Comparison of ENCODE assay signal across 8 cellular contexts in genomic region chr17:28902819-28903545, GRCh38. TPM values are rescaled to one million over a fixed set of nuclear protein-coding genes. Genes with fewer than 3 reads are reported as not detected.
A peak's percentile ranks its signal among the peaks of the same experiment; 100 is the strongest.
DNase-seq lines count a peak whose midpoint lies in the region; ATAC-seq lines count a peak whose summit lies in the region.

A gene with protein sequence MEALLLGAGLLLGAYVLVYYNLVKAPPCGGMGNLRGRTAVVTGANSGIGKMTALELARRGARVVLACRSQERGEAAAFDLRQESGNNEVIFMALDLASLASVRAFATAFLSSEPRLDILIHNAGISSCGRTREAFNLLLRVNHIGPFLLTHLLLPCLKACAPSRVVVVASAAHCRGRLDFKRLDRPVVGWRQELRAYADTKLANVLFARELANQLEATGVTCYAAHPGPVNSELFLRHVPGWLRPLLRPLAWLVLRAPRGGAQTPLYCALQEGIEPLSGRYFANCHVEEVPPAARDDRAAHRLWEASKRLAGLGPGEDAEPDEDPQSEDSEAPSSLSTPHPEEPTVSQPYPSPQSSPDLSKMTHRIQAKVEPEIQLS (minus strand): TSS chr17:28903079. CDS start chr17:28902944, 135 bp downstream.

- no peak within 1 kb of the TSS for H2BK5ac ChIP-seq in mesenchymal stem cell (ENCODE audit: low read depth, low read length, poor library complexity, severe bottlenecking)

- peak within 1 kb of the TSS in 1 of 2 experiments; percentile 42 for H3K23ac ChIP-seq in mesenchymal stem cell (ENCODE audit: low read length in 2 of 2)

- H3K4ac ChIP-seq in mesenchymal stem cell (ENCODE audit: low read depth in 1 of 2, low read length in 2 of 2), result no peak within 1 kb of the TSS

- no peaks in the 10 kb centered on the region for H3K9me3 Mint-ChIP-seq in effector memory CD8-positive, alpha-beta T cell

- no peaks in the 10 kb centered on the region for H3K27me3 Mint-ChIP-seq in effector memory CD8-positive, alpha-beta T cell

- H3K79me1 ChIP-seq in mesenchymal stem cell (replicated peaks; ENCODE audit: low read length, poor library complexity, severe bottlenecking), result peaks cover 24% of the 10 kb centered on the region

- peak within 1 kb of the TSS; percentile 86 to 91 for H3K27ac Mint-ChIP-seq in effector memory CD8-positive, alpha-beta T cell

- H4K91ac ChIP-seq in mesenchymal stem cell (ENCODE audit: low read length), result no peak within 1 kb of the TSS

- no peak within 1 kb of the TSS for H2AK5ac ChIP-seq in mesenchymal stem cell (ENCODE audit: low read length, severe bottlenecking)

- H4K8ac ChIP-seq in mesenchymal stem cell (ENCODE audit: low read length), result peak within 1 kb of the TSS; percentile 52

- H3K9me3 ChIP-seq in mesenchymal stem cell (ENCODE audit: control insufficient read depth, low read length), result no peaks in the 10 kb centered on the region

- peak within 1 kb of the TSS; percentile 82 to 87 for H3K4me3 Mint-ChIP-seq in effector memory CD8-positive, alpha-beta T cell

- peaks cover 29 to 39% of the 10 kb centered on the region in 2 experiments for H3K36me3 ChIP-seq in mesenchymal stem cell (ENCODE audit: control insufficient read depth in 1 of 2, insufficient read depth in 2 of 2, low read depth in 1 of 2, low read length in 2 of 2)

- H2BK12ac ChIP-seq in mesenchymal stem cell (ENCODE audit: low read length in 2 of 2), result peak within 1 kb of the TSS in 1 of 2 experiments; percentile 80

- H3K9ac ChIP-seq in mesenchymal stem cell (ENCODE audit: low read length), result peak within 1 kb of the TSS; percentile 83

- H3K27ac ChIP-seq in mesenchymal stem cell (ENCODE audit: low read length, poor library complexity, severe bottlenecking), result no peak within 1 kb of the TSS

- DNase-seq in COLO668 (lab: John Stamatoyannopoulos, UW; ENCODE audit: unreplicated experiment) (peak; percentile 95), HT1080 (ENCODE audit: low read depth) (peak; percentile 91), mesenchymal stem cell (peak; percentile 88)
- peak; percentile 89 for DNase-seq in NK-92 treated with Interleukin-12 subunit alpha and Interleukin-12 subunit beta, amount 100 ng/mL, for 24 hours (lab: John Stamatoyannopoulos, UW)
- DNase-seq in activated CD8-positive, alpha-beta memory T cell treated with anti-CD3 and anti-CD28 coated beads for 48 hours (ENCODE audit: low read depth in 2 of 3, low spot score in 2 of 3), result peak; percentile 81 to 94 (median 82)
- DNase-seq in effector memory CD8-positive, alpha-beta T cell, result peak; percentile 93 to 97 (median 93)
- peak; percentile 79 for DNase-seq in stimulated activated CD8-positive, alpha-beta memory T cell treated with anti-CD3 and anti-CD28 coated beads, Interleukin-15, amount 100 ng/mL, for 1 hour (ENCODE audit: low read depth)

- H3K18ac ChIP-seq in mesenchymal stem cell (ENCODE audit: low read depth in 1 of 2, low read length in 2 of 2), result peak within 1 kb of the TSS; percentile 58 to 71

- H3K4me3 ChIP-seq in mesenchymal stem cell (ENCODE audit: insufficient read depth in 1 of 2, low read depth in 1 of 2, low read length in 2 of 2), result peak within 1 kb of the TSS; percentile 70 to 86

- no peaks in the 10 kb centered on the region for H3K27me3 ChIP-seq in mesenchymal stem cell (ENCODE audit: control insufficient read depth in 1 of 2, insufficient read depth in 1 of 2, low read length in 2 of 2)

- 4% methylated on average over 50 of the region's 55 CpGs for WGBS in mesenchymal stem cell

- H2AFZ ChIP-seq in mesenchymal stem cell (ENCODE audit: low read depth, low read length), result peak within 1 kb of the TSS; percentile 89

- H3K36me3 Mint-ChIP-seq in effector memory CD8-positive, alpha-beta T cell (ENCODE audit: insufficient read depth), result peaks cover 39% of the 10 kb centered on the region

- peaks cover 29 to 36% of the 10 kb centered on the region in 2 donors for H3K4me1 Mint-ChIP-seq in effector memory CD8-positive, alpha-beta T cell (ENCODE audit: low read depth in 2 of 2)

- no peak within 1 kb of the TSS for H3K14ac ChIP-seq in mesenchymal stem cell (ENCODE audit: low read length in 2 of 2)

- peak within 1 kb of the TSS; percentile 23 for H2BK15ac ChIP-seq in mesenchymal stem cell (ENCODE audit: low read depth, poor library complexity, severe bottlenecking)

- H3K4me1 ChIP-seq in mesenchymal stem cell (ENCODE audit: control insufficient read depth, insufficient read depth, low read depth, low read length), result peaks cover 18% of the 10 kb centered on the region

- no peak within 1 kb of the TSS for H2BK120ac ChIP-seq in mesenchymal stem cell (ENCODE audit: low read depth, low read length)

- peak; percentile 80 for ATAC-seq in GM21360 (IDR thresholded peaks at IDR 0.05; ENCODE audit: unreplicated experiment)
- ATAC-seq in effector memory CD8-positive, alpha-beta T cell (replicated peaks), result peak; percentile 86

- peak within 1 kb of the TSS; percentile 95 for H3K4me2 ChIP-seq in mesenchymal stem cell (ENCODE audit: low read length, poor library complexity, severe bottlenecking)

RNA-seq across cellular contexts. Expression of the gene that starts here (rescaled TPM):
- 8.7 and 13.6 TPM in 2 replicates for total RNA-seq in HT1080 (2014; rRNA removed; shearing (Covaris generic))
- polyA plus RNA-seq in HT1080 (2015; cell fraction: cytosol; rRNA removed), result 7.0 and 7.8 TPM in 2 replicates
- polyA plus RNA-seq in HT1080 (2015; cell fraction: nucleus; rRNA removed), result 5.3 and 8.6 TPM in 2 replicates
- 1.8 TPM for polyA plus RNA-seq in mesenchymal stem cell (2013, experiment 1 of 2)
- polyA plus RNA-seq in mesenchymal stem cell (2013, experiment 2 of 2), result 1.7 TPM
